In genomic region chr21:25639167-25639921, GRCh38 we compare ENCODE assay signal across 8 cellular contexts. TPM values are rescaled to one million over a fixed set of nuclear protein-coding genes. Genes with fewer than 3 reads are reported as not detected.
DNase-seq lines count a peak whose midpoint lies in the region; ATAC-seq lines count a peak whose summit lies in the region.

Gene JAM2, plus strand, starts transcription at chr21:25639258. Its CDS starts 564 bp downstream, at chr21:25639822.

- DNase-seq in ACHN (peak; percentile 20), SJSA1 (ENCODE audit: low read depth in 1 of 2, low spot score in 2 of 2) (peak in 1 of 2 experiments; percentile 16), right cardiac atrium (peak; percentile 45 to 83 (median 80)), HPDE6-E6E7 (ENCODE audit: extremely low spot score) (no peak)

- H3K27ac ChIP-seq in SJSA1 (no peak within 1 kb of the TSS), adipose tissue (ENCODE audit: low read depth, low read length) (no peak within 1 kb of the TSS), right cardiac atrium (ENCODE audit: low read length) (peak within 1 kb of the TSS; percentile 70), rectal smooth muscle tissue (ENCODE audit: low read depth, low read length) (peak within 1 kb of the TSS; percentile 73)

- H3K27me3 ChIP-seq in SJSA1 (replicated peaks) (peaks cover 39% of the 10 kb centered on the region), right cardiac atrium (ENCODE audit: control insufficient read depth, insufficient read depth) (no peaks in the 10 kb centered on the region), rectal smooth muscle tissue (ENCODE audit: control insufficient read depth, insufficient read depth, low read length) (no peaks in the 10 kb centered on the region)

- H3K4me1 ChIP-seq in SJSA1 (replicated peaks): peaks cover 13% of the 10 kb centered on the region
- H3K4me1 ChIP-seq in right cardiac atrium (ENCODE audit: control insufficient read depth, insufficient read depth, low read length): peaks cover 2% of the 10 kb centered on the region
- H3K4me1 ChIP-seq in rectal smooth muscle tissue (ENCODE audit: control insufficient read depth, insufficient read depth, low read length): peaks cover 5% of the 10 kb centered on the region

- intact Hi-C loops in right cardiac atrium (cut with DNase I): loop anchor here in 1 of 4 donors (2.0 kb wide), 1 partner anchor 31 kb away; no protein-coding TSS in a partner anchor

- no peaks in the 10 kb centered on the region for H3K36me3 ChIP-seq in SJSA1
- no peaks in the 10 kb centered on the region for H3K36me3 ChIP-seq in rectal smooth muscle tissue (ENCODE audit: control insufficient read depth, insufficient read depth, low read length)

- H3K4me3 ChIP-seq in SJSA1: peak within 1 kb of the TSS; percentile 32
- H3K4me3 ChIP-seq in right cardiac atrium (ENCODE audit: low read length): peak within 1 kb of the TSS; percentile 77
- H3K4me3 ChIP-seq in rectal smooth muscle tissue (ENCODE audit: low read length): peak within 1 kb of the TSS; percentile 75

- peak within 1 kb of the TSS; percentile 46 for H3K9ac ChIP-seq in rectal smooth muscle tissue (ENCODE audit: low read length)

- 0 to 1% (median 0%) methylated on average over 43 to 52 of the region's 52 CpGs for WGBS in adipose tissue, 3 donors
- WGBS in right cardiac atrium: under 1% methylated on average over 52 of the region's 52 CpGs

- H3K9me3 ChIP-seq in SJSA1 (replicated peaks) (no peaks in the 10 kb centered on the region), right cardiac atrium (ENCODE audit: control insufficient read depth, low read length) (no peaks in the 10 kb centered on the region)

- ATAC-seq in GM18868 (IDR thresholded peaks at IDR 0.05; ENCODE audit: unreplicated experiment) (peak; percentile 76), HG03095 (IDR thresholded peaks at IDR 0.05; ENCODE audit: unreplicated experiment) (peak; percentile 73), right cardiac atrium (peak; percentile 89 to 91)

- in situ Hi-C loops in ACHN (cut with HindIII; ENCODE audit: low pct_ligation_motif_present, low pct_unique_long_range_greater_than_20kb, low sequenced_read_pairs): no loop called here

RNA-seq across cellular contexts. Expression of gene JAM2, which starts in this region (rescaled TPM):
- total RNA-seq in SJSA1 (2014; rRNA removed; shearing (Covaris generic)): not detected in 2 replicates
- polyA plus RNA-seq in adipose tissue (10 to 100 TPM in 2 of 3 donors, 1 to 10 TPM in 1; 2.1 to 12.8 (median 11.6) TPM), right cardiac atrium (27.0 TPM)
- total RNA-seq in right cardiac atrium: 10 to 100 TPM; 26.2 to 49.5 (median 30.6) TPM

Comparison
In these comparisons a context has a peak if more than half of its experiments do, and no peak if none do; other contexts are left out.
1. RNA of gene JAM2 (total RNA-seq): 26.2 to 49.5 TPM in right cardiac atrium; not detected in SJSA1; every median in the first group is over 10 times any median in the second.
2. H3K27ac ChIP-seq: peak in right cardiac atrium (single experiment) and rectal smooth muscle tissue (single experiment); none in SJSA1 (single experiment) and adipose tissue (single experiment).
3. Peak in every context shown above with its lines, with median percentiles within 50 percentile points of each other: ATAC-seq and H3K4me3 ChIP-seq.